In genomic region chr16:19858006-19858653, GRCh38 we compare ENCODE assay signal across 19 cellular contexts. TPM values are rescaled to one million over a fixed set of nuclear protein-coding genes. Genes with fewer than 3 reads are reported as not detected.
DNase-seq lines count a peak whose midpoint lies in the region; ATAC-seq and TF ChIP-seq lines count a peak whose summit lies in the region.
"Had no signal": no experiment of that assay in that cellular context is flagged by ENCODE, and none has a peak within 500 bp of the region (broad histone marks: within the 10 kb centered on the region; RNA-seq: fewer than 3 reads in every experiment).

No MANE protein-coding gene starts in this region.

- H3K4me1 Mint-ChIP-seq in Calu3 (ENCODE audit: low read depth, unreplicated experiment) (no peaks in the 10 kb centered on the region), glutamatergic neuron (ENCODE audit: low read depth, unreplicated experiment) (peaks cover 13% of the 10 kb centered on the region)
- H3K4me1 Mint-ChIP-seq: naive thymus-derived CD8-positive, alpha-beta T cell had no signal

- H3K27me3 Mint-ChIP-seq in Calu3 (ENCODE audit: unreplicated experiment) (no peaks in the 10 kb centered on the region), glutamatergic neuron (ENCODE audit: unreplicated experiment) (no peaks in the 10 kb centered on the region)

- H3K4me3 ChIP-seq in cardiac fibroblast (replicated peaks in 1 of 2; ENCODE audit: low read depth in 2 of 2, low read length in 2 of 2) = no peak overlapping the region
- H3K4me3 ChIP-seq: cardiac muscle cell, lung, stomach, vagina had no signal

- intact Hi-C loops in Calu3 (cut with micrococcal nuclease; ENCODE audit: unreplicated experiment) = no loop called here

- H3K27ac Mint-ChIP-seq in Calu3 (ENCODE audit: unreplicated experiment) (peak overlapping the region; percentile 72), glutamatergic neuron (ENCODE audit: unreplicated experiment) (no peak overlapping the region)
- H3K27ac Mint-ChIP-seq: activated naive CD4-positive, alpha-beta T cell treated with anti-CD3 and anti-CD28 coated beads for 36 hours; CD8-positive, alpha-beta T cell; naive thymus-derived CD8-positive, alpha-beta T cell had no signal

- H3K4me3 Mint-ChIP-seq in Calu3 (ENCODE audit: low read depth, unreplicated experiment) = peak overlapping the region; percentile 28
- H3K4me3 Mint-ChIP-seq in glutamatergic neuron (ENCODE audit: unreplicated experiment) = no peak overlapping the region
- H3K4me3 Mint-ChIP-seq: activated naive CD4-positive, alpha-beta T cell treated with anti-CD3 and anti-CD28 coated beads for 36 hours; CD8-positive, alpha-beta T cell; naive thymus-derived CD8-positive, alpha-beta T cell had no signal

- DNase-seq in Calu3 = no peak
- peak; percentile 35 for DNase-seq in NCI-H128 (lab: John Stamatoyannopoulos, UW; ENCODE audit: unreplicated experiment)
- DNase-seq in cardiac fibroblast (ENCODE audit: low read depth in 2 of 2) = peak; percentile 15 to 61
- DNase-seq in iris pigment epithelial cell (ENCODE audit: low read depth) = peak; percentile 22
- DNase-seq in glutamatergic neuron = no peak
- DNase-seq in GM10266 (ENCODE audit: extremely low spot score) = no peak
- DNase-seq: activated CD4-positive, alpha-beta T cell treated with anti-CD3 and anti-CD28 coated beads, Interleukin-2, amount 50 U/mL, for 1 hour; activated naive CD4-positive, alpha-beta T cell treated with anti-CD3 and anti-CD28 coated beads for 36 hours; activated T-cell treated with anti-CD3 and anti-CD28 coated beads for 4 hours; CD8-positive, alpha-beta T cell; naive thymus-derived CD8-positive, alpha-beta T cell; NCI-H1694 treated with DMSO at 0.1 percent for 48 hours; stomach had no signal

- H3K9me3 Mint-ChIP-seq in Calu3 (ENCODE audit: low read depth, unreplicated experiment) (no peaks in the 10 kb centered on the region), glutamatergic neuron (ENCODE audit: unreplicated experiment) (peaks cover 2% of the 10 kb centered on the region)
- H3K9me3 Mint-ChIP-seq: activated naive CD4-positive, alpha-beta T cell treated with anti-CD3 and anti-CD28 coated beads for 36 hours; CD8-positive, alpha-beta T cell; naive thymus-derived CD8-positive, alpha-beta T cell had no signal

- no peak for TF ChIP-seq CTCF in Calu3 (IDR thresholded peaks at IDR 0.05; ENCODE audit: unreplicated experiment)
- no peak for TF ChIP-seq CTCF in cardiac fibroblast (IDR thresholded peaks at IDR 0.05; ENCODE audit: low read depth, low read length)
- TF ChIP-seq CTCF in glutamatergic neuron (IDR thresholded peaks at IDR 0.05; ENCODE audit: partially characterized antibody, unreplicated experiment) = no peak
- no peak for TF ChIP-seq CTCF in GM10266 (IDR thresholded peaks at IDR 0.05; ENCODE audit: control insufficient read depth, insufficient read depth, low read depth, missing control alignments)

- CTCF ChIA-PET in Calu3 (lab: Charles Lee) = interaction anchor here (0.7 kb wide), 1 partner anchor 277 kb away, joined by 3 read pairs; no protein-coding TSS in a partner anchor

- no TSS peak for BruUV-seq in Calu3 (replicated peaks; lab: Mats Ljungman, UMichigan)

- ATAC-seq in HG03342 (IDR thresholded peaks at IDR 0.05; ENCODE audit: unreplicated experiment) = no peak
- no peak for ATAC-seq in GM19467 (IDR thresholded peaks at IDR 0.05; ENCODE audit: unreplicated experiment)
- ATAC-seq: CD8-positive, alpha-beta T cell; naive thymus-derived CD8-positive, alpha-beta T cell; SK-N-SH treated with all-trans-retinoic acid at 6 μM for 48 hours had no signal

- H3K36me3 Mint-ChIP-seq in Calu3 (ENCODE audit: insufficient read depth, unreplicated experiment) (peaks cover 89% of the 10 kb centered on the region), glutamatergic neuron (ENCODE audit: unreplicated experiment) (no peaks in the 10 kb centered on the region)
- H3K36me3 Mint-ChIP-seq: CD8-positive, alpha-beta T cell; naive thymus-derived CD8-positive, alpha-beta T cell had no signal

RNA-seq across cellular contexts. Expression of gene GPRC5B, which starts 26.5 kb away (rescaled TPM):
- total RNA-seq in Calu3 (2022) = 276 and 294 TPM in 2 replicates
- 8.7 TPM for total RNA-seq in glutamatergic neuron (ENCODE audit: unreplicated experiment)
- total RNA-seq: naive thymus-derived CD8-positive, alpha-beta T cell had no signal

Comparison
In these comparisons a context has a peak if more than half of its experiments do, and no peak if none do; other contexts are left out.
1. DNase-seq: peak in NCI-H128 (single experiment), cardiac fibroblast (2 of 2) and iris pigment epithelial cell (single experiment); none in Calu3 (single experiment), glutamatergic neuron (single experiment) and GM10266 (single experiment).
2. RNA of gene GPRC5B, which starts 26.5 kb away (total RNA-seq): 276 to 294 TPM in Calu3; 8.7 TPM in glutamatergic neuron (single experiment); every median in the first group is over 10 times any median in the second.